ENCODE assay signal across 16 cellular contexts in the genomic region with DNA sequence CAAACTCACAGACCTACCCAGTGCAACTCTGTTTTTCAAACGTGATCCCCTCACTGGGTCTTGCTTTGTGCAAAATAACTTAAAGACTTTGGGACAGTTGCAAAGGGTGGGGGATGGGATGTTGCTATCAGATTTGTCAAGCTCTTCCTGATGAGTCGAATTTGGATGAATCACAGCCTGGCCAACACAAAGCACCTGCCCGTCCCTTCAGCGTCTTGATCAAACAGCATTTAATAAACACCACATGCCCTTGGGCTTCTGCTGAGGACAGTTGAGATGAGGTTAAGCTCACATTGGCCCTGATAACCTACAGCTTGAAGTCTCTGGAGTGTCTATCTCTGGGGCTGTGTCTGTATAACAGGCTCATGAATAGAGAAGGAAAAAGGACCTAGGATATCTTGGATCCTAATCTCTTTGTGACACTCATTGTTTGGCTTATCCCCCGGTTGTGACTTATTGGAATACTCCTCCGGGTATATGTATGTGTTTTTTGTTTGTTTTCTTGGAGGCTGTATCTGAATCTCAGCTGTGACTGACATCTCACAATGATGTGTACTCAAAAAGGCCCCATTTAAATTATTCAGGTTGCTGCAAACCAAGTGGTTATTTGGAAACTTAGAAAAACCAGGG.
DNase-seq lines count a peak whose midpoint lies in the region; ATAC-seq and TF ChIP-seq lines count a peak whose summit lies in the region.
"Had no signal": no experiment of that assay in that cellular context is flagged by ENCODE, and none has a peak within 500 bp of the region (broad histone marks: within the 10 kb centered on the region; RNA-seq: fewer than 3 reads in every experiment).

No MANE protein-coding gene starts in this region.

- intact Hi-C loops in aorta (cut with DNase I): no loop called here

- H3K27me3 ChIP-seq in suprapubic skin: no peaks in the 10 kb centered on the region
- no peaks in the 10 kb centered on the region for H3K27me3 ChIP-seq in aorta (ENCODE audit: control insufficient read depth in 1 of 2, insufficient read depth in 2 of 2, low read length in 1 of 2)
- H3K27me3 ChIP-seq: brain microvascular endothelial cell, heart right ventricle had no signal

- DNase-seq in NK-92 treated with Interleukin-12 subunit alpha and Interleukin-12 subunit beta, amount 100 ng/mL, for 24 hours (lab: John Stamatoyannopoulos, UW): peak; percentile 43
- DNase-seq in NK-92 (lab: John Stamatoyannopoulos, UW; ENCODE audit: unreplicated experiment): no peak
- peak; percentile 23 for DNase-seq in iPS-NIHi7 (ENCODE audit: extremely low spot score)
- DNase-seq in suprapubic skin (ENCODE audit: low spot score in 2 of 2): no peak
- no peak for DNase-seq in aorta
- DNase-seq: 8988T, brain microvascular endothelial cell, heart right ventricle, NCI-H526 treated with DMSO at 0.1 percent for 48 hours, nucleus accumbens, substantia nigra, T-helper 9 cell had no signal

- no peak for TF ChIP-seq EP300 in suprapubic skin (IDR thresholded peaks at IDR 0.05)

- no peak for TF ChIP-seq CTCF in suprapubic skin (IDR thresholded peaks at IDR 0.05)

- WGBS in adipose tissue, 3 donors: 26 to 63% (median 55%) methylated on average over 6 of the region's 6 CpGs
- 48% methylated on average over 6 of the region's 6 CpGs for WGBS in suprapubic skin
- 64% methylated on average over 6 of the region's 6 CpGs for WGBS in aorta, 2 donors

- H3K4me3 ChIP-seq in suprapubic skin: no peak overlapping the region
- no peak overlapping the region for H3K4me3 ChIP-seq in aorta (ENCODE audit: low read length in 2 of 2)
- H3K4me3 ChIP-seq: heart right ventricle, lung had no signal

- H3K27ac ChIP-seq in adipose tissue (ENCODE audit: low read depth, low read length): peak overlapping the region; percentile 42
- peak overlapping the region; percentile 59 for H3K27ac ChIP-seq in suprapubic skin
- no peak overlapping the region for H3K27ac ChIP-seq in aorta (ENCODE audit: low read depth in 1 of 2, low read length in 2 of 2)
- H3K27ac ChIP-seq: brain microvascular endothelial cell had no signal

- no peaks in the 10 kb centered on the region for H3K9me3 ChIP-seq in suprapubic skin
- H3K9me3 ChIP-seq in aorta (ENCODE audit: control insufficient read depth, low read length): peaks cover 1% of the 10 kb centered on the region

- ATAC-seq in HG03439 (IDR thresholded peaks at IDR 0.05; ENCODE audit: unreplicated experiment) (no peak), aorta (ENCODE audit: low FRiP score) (no peak), GM18505 (IDR thresholded peaks at IDR 0.05; ENCODE audit: unreplicated experiment) (no peak)

- TF ChIP-seq POLR2A in suprapubic skin (IDR thresholded peaks at IDR 0.05): no peak
- no peak for TF ChIP-seq POLR2A in GM18505 (IDR thresholded peaks at IDR 0.05; ENCODE audit: borderline replicate concordance, extremely low read depth, insufficient read depth, insufficient read length)

- peaks cover 44% of the 10 kb centered on the region for H3K4me1 ChIP-seq in suprapubic skin
- no peaks in the 10 kb centered on the region for H3K4me1 ChIP-seq in aorta (ENCODE audit: control insufficient read depth in 1 of 2, insufficient read depth in 2 of 2, low read length in 2 of 2)

- H3K36me3 ChIP-seq in suprapubic skin: no peaks in the 10 kb centered on the region
- no peaks in the 10 kb centered on the region for H3K36me3 ChIP-seq in aorta (ENCODE audit: control insufficient read depth in 1 of 2, insufficient read depth in 2 of 2, low read length in 1 of 2)
- H3K36me3 ChIP-seq: brain microvascular endothelial cell, heart right ventricle had no signal

Comparison
In these comparisons a context has a peak if more than half of its experiments do, and no peak if none do; other contexts are left out.
1. DNase-seq: peak in NK-92 treated with Interleukin-12 subunit alpha and Interleukin-12 subunit beta, amount 100 ng/mL, for 24 hours (single experiment) and iPS-NIHi7 (single experiment); none in NK-92 (single experiment), suprapubic skin (0 of 2) and aorta (0 of 2).
2. H3K27ac ChIP-seq: peak in adipose tissue (single experiment) and suprapubic skin (single experiment); none in aorta (0 of 2).